1 cellular context compared by ENCODE assay signal in the genomic region with DNA sequence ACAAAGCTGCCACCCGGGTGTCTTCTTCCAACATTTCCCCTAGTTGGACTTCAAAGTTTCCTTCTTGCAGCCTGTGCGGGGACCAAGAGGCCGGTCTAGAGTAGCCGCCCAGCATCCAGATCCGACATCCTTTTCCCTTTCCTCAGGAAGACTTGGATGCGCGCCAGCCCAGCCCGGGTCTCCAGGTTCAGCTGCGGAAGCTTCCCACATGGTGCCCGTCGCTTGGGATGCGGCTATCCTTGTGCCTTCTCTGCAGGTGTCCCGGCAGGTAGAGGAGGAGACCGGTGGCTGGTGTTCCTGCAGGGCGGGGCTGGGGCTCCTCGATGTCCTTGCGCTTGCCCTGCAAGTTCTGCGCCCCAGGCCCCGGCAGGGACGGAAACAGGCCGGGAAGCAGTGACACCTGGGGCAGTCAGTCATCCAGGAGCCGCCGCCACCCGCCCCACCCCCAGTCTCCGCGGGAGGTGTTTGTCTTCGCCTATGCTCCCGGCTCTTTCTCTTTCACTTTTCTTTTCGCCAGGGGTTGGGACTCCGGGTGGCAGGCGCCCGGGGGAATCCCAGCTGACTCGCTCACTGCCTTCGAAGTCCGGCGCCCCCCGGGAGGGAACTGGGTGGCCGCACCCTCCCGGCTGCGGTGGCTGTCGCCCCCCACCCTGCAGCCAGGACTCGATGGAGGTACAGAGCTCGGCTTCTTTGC.
TF ChIP-seq lines count a peak whose summit lies in the region.

A gene with protein sequence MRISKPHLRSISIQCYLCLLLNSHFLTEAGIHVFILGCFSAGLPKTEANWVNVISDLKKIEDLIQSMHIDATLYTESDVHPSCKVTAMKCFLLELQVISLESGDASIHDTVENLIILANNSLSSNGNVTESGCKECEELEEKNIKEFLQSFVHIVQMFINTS (plus strand): TSS at position 507 of the 694 bp plus-strand sequence. CDS start 82,882 bp downstream, outside the sequence.

TF ChIP-seq in HEK293, 187 proteins besides CTCF, POLR2A, EP300 and RAD21 (continued from another document):
- TF ChIP-seq YY1 (tag by site-specific recombination; IDR thresholded peaks at IDR 0.05): no peak
